8 cellular contexts compared by ENCODE assay signal in genomic region chrX:40096395-40097091, GRCh38. TPM values are rescaled to one million over a fixed set of nuclear protein-coding genes. Genes with fewer than 3 reads are reported as not detected.
DNase-seq lines count a peak whose midpoint lies in the region; ATAC-seq and TF ChIP-seq lines count a peak whose summit lies in the region.

No MANE protein-coding gene starts in this region.

- POLR2A ChIA-PET in CD8-positive, alpha-beta memory T cell (lab: Charles Lee), result interaction anchor here (0.6 to 4.4 kb wide), 10 partner anchors 10 to 242 kb away, joined by 3 to 50 read pairs (median 4); no protein-coding TSS in a partner anchor
- POLR2A ChIA-PET in naive thymus-derived CD4-positive, alpha-beta T cell (lab: Charles Lee), result interaction anchor here (0.8 to 7.6 kb wide), 18 partner anchors 9 to 1289 kb away, joined by 3 to 116 read pairs (median 8); no protein-coding TSS in a partner anchor

- peaks cover 0 to 11% (median 0%) of the 10 kb centered on the region in 3 donors for H3K36me3 Mint-ChIP-seq in CD8-positive, alpha-beta memory T cell
- H3K36me3 Mint-ChIP-seq in naive thymus-derived CD4-positive, alpha-beta T cell, result peaks cover 0 to 2% (median 0%) of the 10 kb centered on the region in 5 donors
- H3K36me3 Mint-ChIP-seq in type B pancreatic cell, result peaks cover 4% of the 10 kb centered on the region

- intact Hi-C loops in naive thymus-derived CD4-positive, alpha-beta T cell (cut with micrococcal nuclease), result loop anchor here (1.0 to 10.0 kb wide), 12 partner anchors 36 to 1294 kb away; partner anchors contain the start of genes MID1IP1 (in 2 of the 2), CXorf38 (in 1 of the 2) and DDX3X (in 1 of the 2)

- CTCF ChIA-PET in CD8-positive, alpha-beta memory T cell (lab: Charles Lee), result interaction anchor here (0.9 to 2.6 kb wide), 6 partner anchors 9 to 170 kb away, joined by 3 to 10 read pairs (median 6); no protein-coding TSS in a partner anchor
- CTCF ChIA-PET in naive thymus-derived CD4-positive, alpha-beta T cell (lab: Charles Lee), result interaction anchor here (1.4 to 2.1 kb wide), 2 partner anchors 30 to 57 kb away, joined by 3 to 8 read pairs; no protein-coding TSS in a partner anchor

- H3K9me3 ChIP-seq in CD8-positive, alpha-beta memory T cell (ENCODE audit: low read length), result no peaks in the 10 kb centered on the region
- H3K9me3 ChIP-seq in naive thymus-derived CD4-positive, alpha-beta T cell (ENCODE audit: control insufficient read depth in 2 of 3, low read length in 3 of 3), result no peaks in the 10 kb centered on the region

- H3K4me3 Mint-ChIP-seq in CD8-positive, alpha-beta memory T cell, result peak overlapping the region; percentile 84 to 97 (median 92)
- H3K4me3 Mint-ChIP-seq in naive thymus-derived CD4-positive, alpha-beta T cell, result peak overlapping the region; percentile 87 to 98 (median 92)
- H3K4me3 Mint-ChIP-seq in type B pancreatic cell, result peak overlapping the region; percentile 91

- H3K4me1 ChIP-seq in CD8-positive, alpha-beta memory T cell (ENCODE audit: insufficient read depth, low read length), result peaks cover 20% of the 10 kb centered on the region
- H3K4me1 ChIP-seq in naive thymus-derived CD4-positive, alpha-beta T cell (ENCODE audit: control insufficient read depth in 2 of 2, insufficient read depth in 2 of 2, low read length in 2 of 2), result peaks cover 5 to 12% of the 10 kb centered on the region in 2 donors

- peaks cover 25 to 34% (median 28%) of the 10 kb centered on the region in 3 donors for H3K4me1 Mint-ChIP-seq in CD8-positive, alpha-beta memory T cell
- H3K4me1 Mint-ChIP-seq in naive thymus-derived CD4-positive, alpha-beta T cell, result peaks cover 16 to 38% (median 30%) of the 10 kb centered on the region in 7 donors
- peaks cover 20% of the 10 kb centered on the region for H3K4me1 Mint-ChIP-seq in type B pancreatic cell (ENCODE audit: unreplicated experiment)

- H3K36me3 ChIP-seq in CD8-positive, alpha-beta memory T cell (ENCODE audit: insufficient read depth, low read length), result no peaks in the 10 kb centered on the region
- H3K36me3 ChIP-seq in naive thymus-derived CD4-positive, alpha-beta T cell (ENCODE audit: control insufficient read depth in 2 of 3, insufficient read depth in 3 of 3, low read length in 3 of 3), result no peaks in the 10 kb centered on the region

- TF ChIP-seq CTCF in LNCaP clone FGC (IDR thresholded peaks at IDR 0.05; ENCODE audit: control insufficient read depth, extremely low read depth, insufficient read depth) (no peak), epithelial cell of esophagus (IDR thresholded peaks at IDR 0.05; ENCODE audit: insufficient read depth, low read depth, low read length, missing control alignments) (no peak), type B pancreatic cell (conservative IDR thresholded peaks at IDR 0.05) (no peak)

- H3K27ac Mint-ChIP-seq in CD8-positive, alpha-beta memory T cell, result peak overlapping the region; percentile 84 to 96 (median 90)
- peak overlapping the region; percentile 46 to 90 (median 86) for H3K27ac Mint-ChIP-seq in naive thymus-derived CD4-positive, alpha-beta T cell
- peak overlapping the region; percentile 41 for H3K27ac Mint-ChIP-seq in type B pancreatic cell

- peaks cover 0 to 6% (median 0%) of the 10 kb centered on the region in 5 donors for H3K9me3 Mint-ChIP-seq in CD8-positive, alpha-beta memory T cell
- H3K9me3 Mint-ChIP-seq in naive thymus-derived CD4-positive, alpha-beta T cell, result peaks cover 0 to 10% (median 0%) of the 10 kb centered on the region in 11 donors
- no peaks in the 10 kb centered on the region for H3K9me3 Mint-ChIP-seq in type B pancreatic cell

- H3K27me3 ChIP-seq in CD8-positive, alpha-beta memory T cell (ENCODE audit: insufficient read depth, low read length, poor library complexity, severe bottlenecking), result no peaks in the 10 kb centered on the region
- H3K27me3 ChIP-seq in naive thymus-derived CD4-positive, alpha-beta T cell (ENCODE audit: control insufficient read depth in 2 of 2, insufficient read depth in 2 of 2, low read length in 2 of 2), result no peaks in the 10 kb centered on the region

- peak; percentile 34 for ATAC-seq in naive thymus-derived CD4-positive, alpha-beta T cell

- DNase-seq in CD8-positive, alpha-beta memory T cell, result peak; percentile 63 to 86 (median 72)
- DNase-seq in LNCaP clone FGC (ENCODE audit: low read depth) (no peak), epithelial cell of esophagus (ENCODE audit: low read depth) (no peak), type B pancreatic cell (ENCODE audit: extremely low spot score, unreplicated experiment) (no peak), iPS-NIHi7 (ENCODE audit: extremely low spot score) (no peak), cerebellum (ENCODE audit: low spot score) (no peak)
- peak; percentile 86 for DNase-seq in activated CD8-positive, alpha-beta memory T cell treated with anti-CD3 and anti-CD28 coated beads for 24 hours
- DNase-seq in naive thymus-derived CD4-positive, alpha-beta T cell, result peak in 8 of 9 donors; percentile 49 to 80 (median 66)

- peak overlapping the region; percentile 65 for H3K27ac ChIP-seq in CD8-positive, alpha-beta memory T cell (ENCODE audit: low read depth, low read length)
- H3K27ac ChIP-seq in naive thymus-derived CD4-positive, alpha-beta T cell (ENCODE audit: low read depth, low read length), result peak overlapping the region; percentile 80

- peak overlapping the region; percentile 75 for H3K4me3 ChIP-seq in CD8-positive, alpha-beta memory T cell (ENCODE audit: low read length)
- H3K4me3 ChIP-seq in LNCaP clone FGC (ENCODE audit: low read depth, low read length), result peak overlapping the region; percentile 63
- H3K4me3 ChIP-seq in epithelial cell of esophagus (ENCODE audit: low read length), result peak overlapping the region; percentile 57
- peak overlapping the region; percentile 74 for H3K4me3 ChIP-seq in naive thymus-derived CD4-positive, alpha-beta T cell (ENCODE audit: low read length)

- H3K27me3 Mint-ChIP-seq in CD8-positive, alpha-beta memory T cell, result peaks cover 0 to 31% of the 10 kb centered on the region in 2 donors
- no peaks in the 10 kb centered on the region for H3K27me3 Mint-ChIP-seq in naive thymus-derived CD4-positive, alpha-beta T cell
- H3K27me3 Mint-ChIP-seq in type B pancreatic cell, result peaks cover 15% of the 10 kb centered on the region

RNA-seq across cellular contexts. Expression of gene BCOR, which starts 1.2 kb away (rescaled TPM):
- 10 to 100 TPM; 62.6 to 67.7 TPM for total RNA-seq in CD8-positive, alpha-beta memory T cell
- polyA plus RNA-seq in CD8-positive, alpha-beta memory T cell, result 7.2 TPM
- total RNA-seq in naive thymus-derived CD4-positive, alpha-beta T cell, result 10 to 100 TPM; 23.3 to 55.2 (median 43.3) TPM
- 1 to 10 TPM; 3.8 to 9.1 TPM for polyA plus RNA-seq in naive thymus-derived CD4-positive, alpha-beta T cell
- total RNA-seq in type B pancreatic cell (ENCODE audit: low replicate concordance), result 27.2 and 37.3 TPM in 2 replicates
- 23.5 TPM for total RNA-seq in cerebellum

Comparison
In these comparisons a context has a peak if more than half of its experiments do, and no peak if none do; other contexts are left out.
1. DNase-seq: peak in CD8-positive, alpha-beta memory T cell (5 of 5), activated CD8-positive, alpha-beta memory T cell treated with anti-CD3 and anti-CD28 coated beads for 24 hours (single experiment) and naive thymus-derived CD4-positive, alpha-beta T cell (8 of 9); none in LNCaP clone FGC (single experiment), epithelial cell of esophagus (single experiment), type B pancreatic cell (single experiment), iPS-NIHi7 (single experiment) and cerebellum (single experiment).
2. Peak in every context shown above with its lines, with median percentiles within 50 percentile points of each other: H3K4me3 ChIP-seq, H3K27ac Mint-ChIP-seq and H3K4me3 Mint-ChIP-seq.